In genomic region chr16:88335150-88335685, GRCh38 we compare ENCODE assay signal across 1 cellular context.
TF ChIP-seq lines count a peak whose summit lies in the region.

No MANE protein-coding gene starts in this region.

TF ChIP-seq in IMR-90, 13 proteins besides CTCF, POLR2A, EP300 and RAD21 (continued from another document):
- TF ChIP-seq MAZ (IDR thresholded peaks at IDR 0.05; ENCODE audit: borderline replicate concordance, low read depth, low read length) = no peak
- TF ChIP-seq RFX5 (IDR thresholded peaks at IDR 0.05; ENCODE audit: low read depth, low read length) = no peak
- TF ChIP-seq FOS (IDR thresholded peaks at IDR 0.05; ENCODE audit: low read depth, low read length) = no peak
- no peak for TF ChIP-seq SMC3 (IDR thresholded peaks at IDR 0.05; ENCODE audit: low read depth, low read length)
- no peak for TF ChIP-seq MAFK (IDR thresholded peaks at IDR 0.05; ENCODE audit: low read depth, low read length)
- no peak for TF ChIP-seq ELK1 (IDR thresholded peaks at IDR 0.05; ENCODE audit: borderline replicate concordance, low read depth, low read length)
